In genomic region chr1:42975561-42976225, GRCh38 we compare ENCODE assay signal across 19 cellular contexts.
"Had no signal": no experiment of that assay in that cellular context is flagged by ENCODE, and none has a peak within 500 bp of the region (broad histone marks: within the 10 kb centered on the region; RNA-seq: fewer than 3 reads in every experiment).

No MANE protein-coding gene starts in this region.

- H3K27me3 ChIP-seq: brain microvascular endothelial cell, Peyer's patch had no signal

- ATAC-seq: activated CD8-positive, alpha-beta T cell treated with anti-CD3 and anti-CD28 coated beads for 36 hours; activated naive CD8-positive, alpha-beta T cell treated with anti-CD3 and anti-CD28 coated beads, Interleukin-2, amount 50 U/mL, for 24 hours; activated T-cell treated with anti-CD3 and anti-CD28 coated beads, Interleukin-2, amount 50 U/mL, for 72 hours; T-cell had no signal

- H3K4me3 ChIP-seq: Peyer's patch had no signal

- H3K27ac ChIP-seq: brain microvascular endothelial cell, Peyer's patch, WERI-Rb-1 had no signal

- H3K9me3 ChIP-seq: Peyer's patch had no signal

- DNase-seq: activated CD4-positive, alpha-beta T cell treated with anti-CD3 and anti-CD28 coated beads for 4 hours; activated CD8-positive, alpha-beta memory T cell treated with anti-CD3 and anti-CD28 coated beads, Interleukin-2, amount 50 U/mL, for 4 hours; activated CD8-positive, alpha-beta T cell treated with anti-CD3 and anti-CD28 coated beads for 36 hours; activated naive CD8-positive, alpha-beta T cell treated with anti-CD3 and anti-CD28 coated beads, Interleukin-2, amount 50 U/mL, for 24 hours; activated T-cell treated with anti-CD3 and anti-CD28 coated beads, Interleukin-2, amount 50 U/mL, for 72 hours; amniotic stem cell; brain microvascular endothelial cell; cerebellar nuclear complex; Kasumi-1; NCI-H1105 treated with DMSO at 0.1 percent for 48 hours; NCI-H1436 treated with DMSO at 0.1 percent for 48 hours; NCI-H187; NCI-H2081; NCI-H524; Peyer's patch; SHP77 treated with DMSO at 0.1 percent for 48 hours; T-cell; T-helper 2 cell; WERI-Rb-1 had no signal

- H3K36me3 ChIP-seq: brain microvascular endothelial cell, Peyer's patch, WERI-Rb-1 had no signal

- H3K4me1 ChIP-seq: Peyer's patch had no signal
